11 cellular contexts compared by ENCODE assay signal in genomic region chr7:1279895-1280294, GRCh38. TPM values are rescaled to one million over a fixed set of nuclear protein-coding genes. Genes with fewer than 3 reads are reported as not detected.
"Had no signal": no experiment of that assay in that cellular context is flagged by ENCODE, and none has a peak within 500 bp of the region (broad histone marks: within the 10 kb centered on the region; RNA-seq: fewer than 3 reads in every experiment).

No MANE protein-coding gene starts in this region.

RNA-seq across cellular contexts. Expression of gene UNCX, which starts 47.2 kb away (rescaled TPM):
- total RNA-seq: OCI-LY7, PC-3, PC-9, Peyer's patch, Right ventricle myocardium inferior, Right ventricle myocardium superior, RPMI7951, SJSA1, SK-MEL-5, T-cell had no signal
- polyA plus RNA-seq: SK-N-SH had no signal
